8 cellular contexts compared by ENCODE assay signal in genomic region chr20:38875170-38875993, GRCh38. TPM values are rescaled to one million over a fixed set of nuclear protein-coding genes. Genes with fewer than 3 reads are reported as not detected.
DNase-seq lines count a peak whose midpoint lies in the region; ATAC-seq and TF ChIP-seq lines count a peak whose summit lies in the region.

No MANE protein-coding gene starts in this region.

- TF ChIP-seq CTCF in mucosa of descending colon (IDR thresholded peaks at IDR 0.05) (no peak), tibial nerve (IDR thresholded peaks at IDR 0.05) (no peak)

- H3K9me3 ChIP-seq in mucosa of descending colon (no peaks in the 10 kb centered on the region), tibial nerve (peaks cover 0 to 2% (median 0%) of the 10 kb centered on the region in 4 donors)

- H3K27me3 ChIP-seq in tibial nerve: no peaks in the 10 kb centered on the region

- WGBS in tibial nerve, 2 donors: 26 to 29% methylated on average over 11 of the region's 11 CpGs

- H3K4me3 ChIP-seq in mucosa of descending colon: no peak overlapping the region
- no peak overlapping the region for H3K4me3 ChIP-seq in tibial nerve

- peak in 1 of 2 donors; percentile 31 for TF ChIP-seq EP300 in tibial nerve (IDR thresholded peaks at IDR 0.05)

- no peaks in the 10 kb centered on the region for H3K36me3 ChIP-seq in mucosa of descending colon (ENCODE audit: low read depth)
- no peaks in the 10 kb centered on the region for H3K36me3 ChIP-seq in tibial nerve

- intact Hi-C loops in mucosa of descending colon (cut with DNase I, micrococcal nuclease): no loop called here

- no peak for TF ChIP-seq POLR2A in tibial nerve (IDR thresholded peaks at IDR 0.05)

- H3K4me1 ChIP-seq in mucosa of descending colon (ENCODE audit: low read depth): peaks cover 34% of the 10 kb centered on the region
- H3K4me1 ChIP-seq in tibial nerve: peaks cover 0 to 26% (median 3%) of the 10 kb centered on the region in 4 donors

- ATAC-seq in GM18508 (IDR thresholded peaks at IDR 0.05; ENCODE audit: insufficient read depth, unreplicated experiment): peak; percentile 31
- ATAC-seq in GM21825 (IDR thresholded peaks at IDR 0.05; ENCODE audit: unreplicated experiment): peak; percentile 52
- peak; percentile 17 for ATAC-seq in mucosa of descending colon

- peak overlapping the region in 1 of 4 donors; percentile 70 for H3K27ac ChIP-seq in tibial nerve

- DNase-seq in MV-4-11 (lab: John Stamatoyannopoulos, UW) (peak; percentile 68), mucosa of descending colon (peak; percentile 57 to 78 (median 57)), dedifferentiated amniotic fluid mesenchymal stem cell (ENCODE audit: extremely low spot score) (no peak), ecto neural progenitor cell (ENCODE audit: low spot score) (no peak), tibial nerve (ENCODE audit: low spot score in 2 of 2) (no peak)
- DNase-seq in activated effector memory CD4-positive, alpha-beta T cell treated with Interleukin-2 at 50 U/mL for 16 hours: peak; percentile 62

RNA-seq across cellular contexts. Expression of gene FAM83D, which starts 50.8 kb away (rescaled TPM):
- total RNA-seq in mucosa of descending colon (10 to 100 TPM in 2 of 3 donors, 1 to 10 TPM in 1; 3.4 to 13.9 (median 13.1) TPM), tibial nerve (under 1 TPM in 2 of 4 donors, not detected in 2; 0.42 to 0.90 TPM)

Comparison
In these comparisons a context has a peak if more than half of its experiments do, and no peak if none do; other contexts are left out.
1. DNase-seq: peak in MV-4-11 (single experiment), activated effector memory CD4-positive, alpha-beta T cell treated with Interleukin-2 at 50 U/mL for 16 hours (single experiment) and mucosa of descending colon (3 of 3); none in dedifferentiated amniotic fluid mesenchymal stem cell (single experiment), ecto neural progenitor cell (single experiment) and tibial nerve (0 of 2).
2. Peak in every context shown above with its lines, with median percentiles within 50 percentile points of each other: ATAC-seq.